29 cellular contexts compared by ENCODE assay signal in the genomic region with DNA sequence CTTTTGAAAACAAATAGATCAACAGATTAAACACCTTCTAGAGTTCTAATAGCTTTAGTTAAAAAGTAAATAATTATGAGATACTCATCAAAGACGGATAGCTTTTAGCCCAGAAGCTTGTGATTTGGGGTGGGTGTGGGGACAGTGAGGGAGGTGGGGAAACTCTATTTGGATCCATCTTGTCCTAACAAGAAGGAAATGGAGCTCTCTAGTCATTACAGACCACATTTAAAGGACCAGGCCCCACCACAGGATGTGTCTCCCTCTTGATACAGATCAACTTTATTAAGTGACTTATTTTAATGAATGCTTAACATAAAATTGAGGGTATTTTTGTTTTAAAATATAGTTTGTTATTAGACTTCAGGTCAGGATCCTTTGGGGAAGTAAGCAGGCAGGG.
"Had no signal": no experiment of that assay in that cellular context is flagged by ENCODE, and none has a peak within 500 bp of the region (broad histone marks: within the 10 kb centered on the region; RNA-seq: fewer than 3 reads in every experiment).

No MANE protein-coding gene starts in this region.

- H3K4me1 ChIP-seq: left lung, lower lobe of right lung, pancreas, prostate gland, stomach, testis, thyroid gland, transverse colon, upper lobe of left lung had no signal

- H3K36me3 ChIP-seq: left lung, lower lobe of right lung, pancreas, prostate gland, stomach, thyroid gland, transverse colon, upper lobe of left lung had no signal

- H3K9me3 ChIP-seq: left lung, lower lobe of right lung, pancreas, prostate gland, stomach, testis, thyroid gland, transverse colon, upper lobe of left lung had no signal

- ATAC-seq: left colon; left lung; naive thymus-derived CD8-positive, alpha-beta T cell; pancreas; right cardiac atrium; sciatic nerve; stimulated activated naive B cell treated with anti-CD40 and anti-IgM and Interleukin-4, amounts not matched to agents 10 μg/mL and 1 μg/mL and 100 μg/mL, for 72 hours; stimulated activated naive CD8-positive, alpha-beta T cell treated with anti-CD3 and anti-CD28 coated beads, Interleukin-15, Interleukin-2, amounts not matched to agents 100 U/mL and 50 U/mL, for 24 hours had no signal

- H3K27me3 ChIP-seq: left lung, pancreas, stomach, testis, thyroid gland, transverse colon, upper lobe of left lung had no signal

- H3K27me3 Mint-ChIP-seq: naive thymus-derived CD8-positive, alpha-beta T cell; stimulated activated naive B cell treated with anti-CD40 and anti-IgM and Interleukin-4, amounts not matched to agents 10 μg/mL and 1 μg/mL and 100 μg/mL, for 72 hours had no signal

- H3K27ac Mint-ChIP-seq: immature natural killer cell; naive thymus-derived CD8-positive, alpha-beta T cell; nephron; stimulated activated naive B cell treated with anti-CD40 and anti-IgM and Interleukin-4, amounts not matched to agents 10 μg/mL and 1 μg/mL and 100 μg/mL, for 72 hours had no signal

- H3K9me3 Mint-ChIP-seq: immature natural killer cell; naive thymus-derived CD8-positive, alpha-beta T cell; neural crest cell; stimulated activated naive B cell treated with anti-CD40 and anti-IgM and Interleukin-4, amounts not matched to agents 10 μg/mL and 1 μg/mL and 100 μg/mL, for 72 hours had no signal

- DNase-seq: immature natural killer cell; kidney; left colon; left lung; lower lobe of right lung; mammary epithelial cell; mesenchymal stem cell; naive thymus-derived CD8-positive, alpha-beta T cell; nucleus accumbens; pancreas; posterior cingulate gyrus; retina; right cardiac atrium; stimulated activated CD4-positive, alpha-beta T cell treated with anti-CD3 and anti-CD28 coated beads, Interleukin-12 subunit alpha, Interleukin-12 subunit beta, amount 100 ng/mL, for 4 hours; stimulated activated CD4-positive, alpha-beta T cell treated with anti-CD3 and anti-CD28 coated beads, Interleukin-15, amount 100 ng/mL, for 24 hours; stimulated activated CD4-positive, alpha-beta T cell treated with anti-CD3 and anti-CD28 coated beads, Interleukin-2, amount 100 ng/mL, for 24 hours; stimulated activated CD4-positive, alpha-beta T cell treated with anti-CD3 and anti-CD28 coated beads, Interleukin-4, amount 100 ng/mL, for 1 hour; stimulated activated naive B cell treated with anti-CD40 and anti-IgM and Interleukin-4, amounts not matched to agents 10 μg/mL and 1 μg/mL and 100 μg/mL, for 72 hours; stimulated activated naive CD8-positive, alpha-beta T cell treated with anti-CD3 and anti-CD28 coated beads, Interleukin-15, Interleukin-2, amounts not matched to agents 100 U/mL and 50 U/mL, for 24 hours; stomach; testis; thyroid gland; transverse colon; upper lobe of left lung had no signal

- H3K27ac ChIP-seq: lower lobe of right lung, pancreas, prostate gland, stomach, testis, thyroid gland, transverse colon, upper lobe of left lung had no signal

- H3K4me3 Mint-ChIP-seq: immature natural killer cell; naive thymus-derived CD8-positive, alpha-beta T cell; nephron; neural crest cell; stimulated activated naive B cell treated with anti-CD40 and anti-IgM and Interleukin-4, amounts not matched to agents 10 μg/mL and 1 μg/mL and 100 μg/mL, for 72 hours had no signal

- H3K4me1 Mint-ChIP-seq: immature natural killer cell; nephron; stimulated activated naive B cell treated with anti-CD40 and anti-IgM and Interleukin-4, amounts not matched to agents 10 μg/mL and 1 μg/mL and 100 μg/mL, for 72 hours had no signal

- H3K4me3 ChIP-seq: left lung, lower lobe of right lung, pancreas, prostate gland, skin epidermis, stomach, testis, thyroid gland, transverse colon, upper lobe of left lung had no signal
